Comparison of ENCODE assay signal across 18 cellular contexts in genomic region chr16:1643521-1643920, GRCh38.
"Had no signal": no experiment of that assay in that cellular context is flagged by ENCODE, and none has a peak within 500 bp of the region (broad histone marks: within the 10 kb centered on the region; RNA-seq: fewer than 3 reads in every experiment).

No MANE protein-coding gene starts in this region.

- H3K27me3 Mint-ChIP-seq: activated naive CD8-positive, alpha-beta T cell treated with anti-CD3 and anti-CD28 coated beads for 36 hours; dendritic cell treated with granulocyte-macrophage colony-stimulating factor and Interleukin-4, amounts not matched to agents 40 ng/mL and 50 ng/mL, for 4 days had no signal

- ATAC-seq: left cardiac atrium had no signal

- H3K4me1 ChIP-seq: transverse colon had no signal

- DNase-seq: activated naive CD8-positive, alpha-beta T cell treated with anti-CD3 and anti-CD28 coated beads for 36 hours; aorta; effector memory CD4-positive, alpha-beta T cell; left cardiac atrium; mesenchymal stem cell; nucleus accumbens; stimulated activated CD4-positive, alpha-beta T cell treated with anti-CD3 and anti-CD28 coated beads, Interleukin-12 subunit alpha, Interleukin-12 subunit beta, amount 100 ng/mL, for 4 hours; stimulated activated CD4-positive, alpha-beta T cell treated with anti-CD3 and anti-CD28 coated beads, Interleukin-1b, Interleukin-23, amount 100 ng/mL, for 48 hours; stimulated activated CD8-positive, alpha-beta memory T cell treated with anti-CD3 and anti-CD28 coated beads, Interleukin-4, amount 100 ng/mL, for 48 hours; stimulated activated naive CD4-positive, alpha-beta T cell treated with Interleukin-2 at 50 U/mL for 16 hours; T1000; transverse colon had no signal

- H3K4me1 Mint-ChIP-seq: nephron had no signal

- H3K4me3 Mint-ChIP-seq: activated naive CD8-positive, alpha-beta T cell treated with anti-CD3 and anti-CD28 coated beads for 36 hours; dendritic cell treated with granulocyte-macrophage colony-stimulating factor and Interleukin-4, amounts not matched to agents 40 ng/mL and 50 ng/mL, for 4 days; nephron had no signal

- H3K27ac Mint-ChIP-seq: activated naive CD8-positive, alpha-beta T cell treated with anti-CD3 and anti-CD28 coated beads for 36 hours; nephron had no signal

- H3K9me3 Mint-ChIP-seq: activated naive CD8-positive, alpha-beta T cell treated with anti-CD3 and anti-CD28 coated beads for 36 hours; dendritic cell treated with granulocyte-macrophage colony-stimulating factor and Interleukin-4, amounts not matched to agents 40 ng/mL and 50 ng/mL, for 4 days; nephron had no signal

- H3K4me3 ChIP-seq: esophagus muscularis mucosa, transverse colon, vagina had no signal

- FAIRE-seq: endothelial cell of umbilical vein, islet of Langerhans had no signal

- H3K27ac ChIP-seq: esophagus muscularis mucosa, transverse colon, vagina had no signal

- H3K9me3 ChIP-seq: esophagus muscularis mucosa, transverse colon, vagina had no signal

- H3K27me3 ChIP-seq: esophagus muscularis mucosa, transverse colon, vagina had no signal
